8 cellular contexts compared by ENCODE assay signal in the genomic region with DNA sequence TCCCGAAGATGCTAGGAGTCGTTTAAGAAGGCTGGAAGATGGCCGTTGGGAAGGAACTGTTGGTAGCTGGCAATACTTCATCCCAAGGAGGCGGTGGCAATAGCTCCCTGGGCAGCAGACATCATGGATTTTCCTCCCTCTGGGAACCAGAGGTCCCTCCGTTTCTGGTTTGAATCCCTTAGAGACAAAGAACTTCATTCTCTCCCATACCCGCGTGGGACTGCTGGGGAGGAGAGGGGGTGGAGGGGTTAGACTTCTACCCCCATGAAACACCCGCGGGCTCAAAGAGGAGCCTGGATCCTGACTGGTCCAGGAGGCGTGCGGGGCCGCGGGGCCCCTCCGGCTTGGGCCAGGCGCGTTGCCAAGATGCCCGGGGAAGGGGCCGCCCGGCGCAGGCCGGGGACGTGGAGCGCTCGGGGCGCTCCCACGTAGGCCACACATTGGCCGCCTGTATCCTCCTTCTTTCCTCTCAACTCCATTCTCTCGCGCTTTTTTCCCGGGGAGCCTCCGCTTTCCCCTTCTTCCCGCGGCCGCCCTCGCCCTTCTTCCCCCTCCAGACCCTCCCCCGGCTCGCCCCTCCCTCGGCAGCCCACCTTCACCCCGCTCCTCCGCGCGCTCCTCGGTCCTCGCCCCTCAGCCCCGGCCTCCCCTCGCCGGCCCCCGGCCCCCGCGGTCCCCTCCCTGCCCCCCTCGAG. TPM values are rescaled to one million over a fixed set of nuclear protein-coding genes. Genes with fewer than 3 reads are reported as not detected.
DNase-seq lines count a peak whose midpoint lies in the region; TF ChIP-seq lines count a peak whose summit lies in the region.

No MANE protein-coding gene starts in this region.

- peak overlapping the region; percentile 99 for H3K9ac ChIP-seq in neural cell (ENCODE audit: low read length)

- peak overlapping the region; percentile 87 for H3K4me2 ChIP-seq in neural cell (ENCODE audit: low read length)

- DNase-seq in GM03348 (ENCODE audit: low spot score) (peak; percentile 67), M059J (ENCODE audit: low read depth) (peak; percentile 49), fibroblast of the aortic adventitia (ENCODE audit: low read depth) (peak; percentile 55), NCI-H187 (lab: John Stamatoyannopoulos, UW) (no peak)
- peak; percentile 67 for DNase-seq in activated T-cell treated with anti-CD3 and anti-CD28 coated beads, Interleukin-2, amount 50 U/mL, for 24 hours
- DNase-seq in effector CD4-positive, alpha-beta T cell = no peak

- H3K36me3 Mint-ChIP-seq in activated T-cell treated with anti-CD3 and anti-CD28 coated beads, Interleukin-2, amount 50 U/mL, for 24 hours (ENCODE audit: low read depth) = peaks cover 31% of the 10 kb centered on the region

- no peaks in the 10 kb centered on the region for H3K27me3 ChIP-seq in neural cell (ENCODE audit: insufficient read depth, low read depth, low read length)

- TF ChIP-seq CTCF in 22Rv1 (IDR thresholded peaks at IDR 0.05) (no peak), fibroblast of the aortic adventitia (IDR thresholded peaks at IDR 0.05; ENCODE audit: insufficient read depth, low read length) (no peak), neural cell (IDR thresholded peaks at IDR 0.05; ENCODE audit: poor library complexity, severe bottlenecking) (no peak)

- no peak for TF ChIP-seq RAD21 in neural cell (conservative IDR thresholded peaks at IDR 0.05)

- H3K9me3 Mint-ChIP-seq in activated T-cell treated with anti-CD3 and anti-CD28 coated beads, Interleukin-2, amount 50 U/mL, for 24 hours = no peaks in the 10 kb centered on the region

- peaks cover 50% of the 10 kb centered on the region for H3K79me2 ChIP-seq in neural cell (replicated peaks; ENCODE audit: insufficient read depth, low read length)

- H3K9me3 ChIP-seq in neural cell (ENCODE audit: low read length) = no peaks in the 10 kb centered on the region

- H3K27me3 Mint-ChIP-seq in activated T-cell treated with anti-CD3 and anti-CD28 coated beads, Interleukin-2, amount 50 U/mL, for 24 hours = no peaks in the 10 kb centered on the region

- no peaks in the 10 kb centered on the region for H3K36me3 ChIP-seq in neural cell (ENCODE audit: insufficient read depth, low read length)

- peaks cover 5% of the 10 kb centered on the region for H3F3A ChIP-seq in neural cell (ENCODE audit: insufficient read depth, low read length, poor library complexity, severe bottlenecking)

- peak overlapping the region; percentile 93 for H3K27ac ChIP-seq in 22Rv1
- peak overlapping the region; percentile 98 for H3K27ac ChIP-seq in neural cell (ENCODE audit: low read length)

- no peaks in the 10 kb centered on the region for H3K9me2 ChIP-seq in neural cell (ENCODE audit: insufficient read depth, low read length)

- no peak for TF ChIP-seq EP300 in neural cell (conservative IDR thresholded peaks at IDR 0.05; ENCODE audit: poor library complexity, severe bottlenecking)

- peak overlapping the region; percentile 73 for H2AFZ ChIP-seq in neural cell (ENCODE audit: low read depth, low read length)

- peak overlapping the region; percentile 89 for H3K4me3 Mint-ChIP-seq in activated T-cell treated with anti-CD3 and anti-CD28 coated beads, Interleukin-2, amount 50 U/mL, for 24 hours

- H3K27ac Mint-ChIP-seq in activated T-cell treated with anti-CD3 and anti-CD28 coated beads, Interleukin-2, amount 50 U/mL, for 24 hours = peak overlapping the region; percentile 87

- H4K20me1 ChIP-seq in neural cell (ENCODE audit: insufficient read depth) = no peaks in the 10 kb centered on the region

- peaks cover 37% of the 10 kb centered on the region for H3K4me1 Mint-ChIP-seq in activated T-cell treated with anti-CD3 and anti-CD28 coated beads, Interleukin-2, amount 50 U/mL, for 24 hours (ENCODE audit: low read depth)

- H3K4me3 ChIP-seq in fibroblast of the aortic adventitia (ENCODE audit: low read depth, low read length) (peak overlapping the region; percentile 96), neural cell (ENCODE audit: low read length) (peak overlapping the region; percentile 99)

TF ChIP-seq in neural cell, 6 proteins besides CTCF, POLR2A, EP300 and RAD21:
- TF ChIP-seq TAF1 (IDR thresholded peaks at IDR 0.05; ENCODE audit: low read depth) (no peak), MXI1 (conservative IDR thresholded peaks at IDR 0.05; ENCODE audit: poor library complexity, severe bottlenecking) (peak; percentile 46), REST (IDR thresholded peaks at IDR 0.05; ENCODE audit: borderline replicate concordance) (peak; percentile 31), SMC3 (conservative IDR thresholded peaks at IDR 0.05; ENCODE audit: poor library complexity) (no peak), EZH2 (IDR thresholded peaks at IDR 0.05; ENCODE audit: borderline replicate concordance, insufficient read depth, low read length, poor library complexity, severe bottlenecking) (no peak)
TF ChIP-seq in neural cell: peak in this region for 2.

RNA-seq across cellular contexts. Expression of gene MSL1, which starts 0.4 kb away (rescaled TPM):
- total RNA-seq in M059J (2014; rRNA removed; shearing (Covaris generic)) = 33.2 and 61.3 TPM in 2 replicates
- 64.1 and 162 TPM in 2 replicates for total RNA-seq in fibroblast of the aortic adventitia (ENCODE audit: low replicate concordance)
- polyA plus RNA-seq in neural cell = 118 and 137 TPM in 2 replicates
- 103 and 105 TPM in 2 replicates for polyA minus RNA-seq in neural cell

RNA-seq across cellular contexts. Expression of gene CASC3, which starts 19.0 kb away (rescaled TPM):
- total RNA-seq in M059J (2014; rRNA removed; shearing (Covaris generic)) = 23.5 and 28.2 TPM in 2 replicates
- 53.3 and 83.6 TPM in 2 replicates for total RNA-seq in fibroblast of the aortic adventitia (ENCODE audit: low replicate concordance)
- 50.6 and 52.3 TPM in 2 replicates for polyA plus RNA-seq in neural cell
- 65.0 and 70.7 TPM in 2 replicates for polyA minus RNA-seq in neural cell

RNA-seq across cellular contexts. Expression of gene NR1D1, which starts 20.9 kb away (rescaled TPM):
- 5.7 and 6.3 TPM in 2 replicates for total RNA-seq in M059J (2014; rRNA removed; shearing (Covaris generic))
- total RNA-seq in fibroblast of the aortic adventitia (ENCODE audit: low replicate concordance) = 2.8 and 6.5 TPM in 2 replicates
- 0.73 TPM in 1 of 2 replicates, not detected in the other for polyA plus RNA-seq in neural cell
- 0.24 and 0.35 TPM in 2 replicates for polyA minus RNA-seq in neural cell

RNA-seq across cellular contexts. Expression of gene RAPGEFL1, which starts 55.9 kb away (rescaled TPM):
- total RNA-seq in M059J (2014; rRNA removed; shearing (Covaris generic)) = 0.25 TPM in 1 of 2 replicates, not detected in the other
- total RNA-seq in fibroblast of the aortic adventitia (ENCODE audit: low replicate concordance) = 2.1 and 3.8 TPM in 2 replicates
- 15.5 and 15.6 TPM in 2 replicates for polyA plus RNA-seq in neural cell
- 11.5 and 14.9 TPM in 2 replicates for polyA minus RNA-seq in neural cell

RNA-seq across cellular contexts. Expression of gene THRA, which starts 58.6 kb away (rescaled TPM):
- total RNA-seq in M059J (2014; rRNA removed; shearing (Covaris generic)) = 19.2 and 26.7 TPM in 2 replicates
- 23.0 and 26.0 TPM in 2 replicates for total RNA-seq in fibroblast of the aortic adventitia (ENCODE audit: low replicate concordance)
- polyA plus RNA-seq in neural cell = 97.2 and 111 TPM in 2 replicates
- polyA minus RNA-seq in neural cell = 66.8 and 74.3 TPM in 2 replicates

Comparison
In these comparisons a context has a peak if more than half of its experiments do, and no peak if none do; other contexts are left out.
1. DNase-seq: peak in GM03348 (single experiment), M059J (single experiment), activated T-cell treated with anti-CD3 and anti-CD28 coated beads, Interleukin-2, amount 50 U/mL, for 24 hours (single experiment) and fibroblast of the aortic adventitia (single experiment); none in NCI-H187 (0 of 2) and effector CD4-positive, alpha-beta T cell (single experiment).